ENCODE assay signal across 8 cellular contexts in genomic region chr2:39123436-39123999, GRCh38. TPM values are rescaled to one million over a fixed set of nuclear protein-coding genes. Genes with fewer than 3 reads are reported as not detected.
A peak's percentile ranks its signal among the peaks of the same experiment; 100 is the strongest.
DNase-seq lines count a peak whose midpoint lies in the region; ATAC-seq and TF ChIP-seq lines count a peak whose summit lies in the region.

No MANE protein-coding gene starts in this region.

- in situ Hi-C loops in gastrocnemius medialis (cut with MboI; ENCODE audit: low sequenced_read_pairs in 4 of 4) = loop anchor here in 1 of 4 donors (5.0 kb wide), 1 partner anchor 104 kb away; no protein-coding TSS in a partner anchor

- DNase-seq in foreskin keratinocyte (no peak), gastrocnemius medialis (no peak), NCI-H1092 treated with DMSO at 0.1 percent for 48 hours (lab: John Stamatoyannopoulos, UW) (no peak), cortex of kidney (lab: John Stamatoyannopoulos, UW) (no peak)
- no peak for DNase-seq in stimulated activated CD8-positive, alpha-beta memory T cell treated with anti-CD3 and anti-CD28 coated beads, Interleukin-4, amount 100 ng/mL, for 48 hours

- H3K27ac ChIP-seq in foreskin keratinocyte = peak overlapping the region; percentile 71
- peak overlapping the region; percentile 90 to 96 (median 95) for H3K27ac ChIP-seq in gastrocnemius medialis

- intact Hi-C loops in gastrocnemius medialis (cut with DNase I; ENCODE audit: low total_unique reads) = loop anchor here (5.0 kb wide), 1 partner anchor 746 kb away; the partner anchor contains the start of gene ATL2

- no peaks in the 10 kb centered on the region for H3K27me3 ChIP-seq in foreskin keratinocyte
- H3K27me3 ChIP-seq in gastrocnemius medialis = no peaks in the 10 kb centered on the region

- ATAC-seq in foreskin keratinocyte (no peak), gastrocnemius medialis (no peak), HG03108 (IDR thresholded peaks at IDR 0.05; ENCODE audit: unreplicated experiment) (no peak)

- no peaks in the 10 kb centered on the region for H3K9me3 ChIP-seq in gastrocnemius medialis

- no peaks in the 10 kb centered on the region for H3K36me3 ChIP-seq in gastrocnemius medialis

- H3K4me1 ChIP-seq in foreskin keratinocyte (peaks cover 6% of the 10 kb centered on the region), gastrocnemius medialis (peaks cover 38 to 44% of the 10 kb centered on the region in 2 donors)

- TF ChIP-seq POLR2A in gastrocnemius medialis (IDR thresholded peaks at IDR 0.05) = no peak

- TF ChIP-seq CTCF in GM12875 (IDR thresholded peaks at IDR 0.05; ENCODE audit: borderline replicate concordance, insufficient read depth, low read depth, low read length) = no peak
- no peak for TF ChIP-seq CTCF in WI38 (IDR thresholded peaks at IDR 0.05; ENCODE audit: low read depth, low read length)
- TF ChIP-seq CTCF in foreskin keratinocyte (conservative IDR thresholded peaks at IDR 0.05) = no peak
- TF ChIP-seq CTCF in gastrocnemius medialis (IDR thresholded peaks at IDR 0.05 in 4 of 5, conservative IDR thresholded peaks at IDR 0.05 in 1 of 5) = no peak

- H3K4me3 ChIP-seq in GM12875 (ENCODE audit: low read depth, low read length) (peak overlapping the region; percentile 66), WI38 (ENCODE audit: low read depth, low read length) (peak overlapping the region; percentile 71), gastrocnemius medialis (peak overlapping the region; percentile 79 to 87 (median 84))

RNA-seq across cellular contexts. Expression of gene SOS1, which starts 2.7 kb away (rescaled TPM):
- total RNA-seq in foreskin keratinocyte = 18.4 and 21.1 TPM in 2 replicates
- polyA plus RNA-seq in foreskin keratinocyte = 2.9 and 3.3 TPM in 2 replicates
- 10 to 100 TPM; 19.5 to 46.3 (median 33.3) TPM for total RNA-seq in gastrocnemius medialis
